Comparison of ENCODE assay signal across 1 cellular context in genomic region chr12:3445127-3445978, GRCh38.
TF ChIP-seq lines count a peak whose summit lies in the region.

No MANE protein-coding gene starts in this region.

TF ChIP-seq in HepG2, 621 proteins besides CTCF, POLR2A, EP300 and RAD21 (continued from another document):
- TF ChIP-seq FOXP4 (CRISPR knock-in tag; IDR thresholded peaks at IDR 0.05) (no peak), ZNF788 (CRISPR knock-in tag; IDR thresholded peaks at IDR 0.05; ENCODE audit: borderline replicate concordance) (no peak), SMC3 (IDR thresholded peaks at IDR 0.05; ENCODE audit: low read length) (no peak), ZSCAN21 (CRISPR knock-in tag; IDR thresholded peaks at IDR 0.05; ENCODE audit: borderline replicate concordance) (no peak), ZNF790 (CRISPR knock-in tag; IDR thresholded peaks at IDR 0.05; ENCODE audit: borderline replicate concordance) (no peak), ARID3A (IDR thresholded peaks at IDR 0.05; ENCODE audit: low read depth, low read length) (no peak), ZNF761 (CRISPR knock-in tag; conservative IDR thresholded peaks at IDR 0.05) (no peak), ZBTB40 (IDR thresholded peaks at IDR 0.05) (no peak), ZBTB40 (CRISPR knock-in tag; IDR thresholded peaks at IDR 0.05) (no peak), ZNF766 (CRISPR knock-in tag; IDR thresholded peaks at IDR 0.05; ENCODE audit: borderline replicate concordance) (no peak), ZNF576 (CRISPR knock-in tag; IDR thresholded peaks at IDR 0.05) (no peak), CEBPZ (IDR thresholded peaks at IDR 0.05; ENCODE audit: low read length) (no peak), RARG (CRISPR knock-in tag; IDR thresholded peaks at IDR 0.05; ENCODE audit: low read depth) (no peak), ZNF281 (CRISPR knock-in tag; IDR thresholded peaks at IDR 0.05; ENCODE audit: borderline replicate concordance) (no peak), HOMEZ (CRISPR knock-in tag; IDR thresholded peaks at IDR 0.05; ENCODE audit: low read depth) (no peak), GATA4 (IDR thresholded peaks at IDR 0.05; ENCODE audit: borderline replicate concordance, low read depth) (no peak), CBX5 (CRISPR knock-in tag; IDR thresholded peaks at IDR 0.05; ENCODE audit: borderline replicate concordance) (no peak), PBX2 (CRISPR knock-in tag; IDR thresholded peaks at IDR 0.05) (no peak)
